8 cellular contexts compared by ENCODE assay signal in the genomic region with DNA sequence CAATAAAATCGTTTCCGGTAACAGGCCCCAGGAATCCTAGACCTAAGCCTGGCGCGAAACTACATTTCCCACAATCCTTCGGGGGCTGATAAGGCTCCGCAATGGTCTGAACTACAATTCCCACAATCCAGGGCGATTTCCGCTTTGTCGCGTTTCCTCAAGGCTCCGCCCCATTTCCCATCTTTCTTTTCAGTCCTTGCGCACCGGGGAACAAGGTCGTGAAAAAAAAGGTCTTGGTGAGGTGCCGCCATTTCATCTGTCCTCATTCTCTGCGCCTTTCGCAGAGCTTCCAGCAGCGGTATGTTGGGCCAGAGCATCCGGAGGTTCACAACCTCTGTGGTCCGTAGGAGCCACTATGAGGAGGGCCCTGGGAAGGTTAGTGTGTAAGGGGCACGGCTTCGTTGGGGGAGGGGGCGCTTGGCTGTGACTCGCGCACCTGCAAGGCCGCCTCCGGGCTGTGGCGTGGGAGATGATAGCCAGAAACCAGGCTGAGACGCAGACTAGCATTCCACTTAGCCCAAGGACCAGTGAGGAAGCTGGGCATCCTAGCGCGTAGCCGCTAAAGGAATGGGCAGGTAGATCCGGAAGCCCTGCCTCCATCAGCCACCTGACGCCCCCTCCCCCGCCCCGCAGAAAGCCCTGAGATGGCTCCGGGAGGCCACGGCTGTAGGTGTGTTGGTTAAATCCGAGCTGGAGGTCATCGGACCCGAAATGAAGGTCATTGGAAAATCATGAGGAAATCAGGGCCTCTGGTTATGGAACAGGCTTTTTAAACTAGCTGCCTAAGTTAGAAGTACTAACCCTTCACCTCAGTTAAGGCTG. TPM values are rescaled to one million over a fixed set of nuclear protein-coding genes. Genes with fewer than 3 reads are reported as not detected.
DNase-seq lines count a peak whose midpoint lies in the region; ATAC-seq and TF ChIP-seq lines count a peak whose summit lies in the region.

A gene with protein sequence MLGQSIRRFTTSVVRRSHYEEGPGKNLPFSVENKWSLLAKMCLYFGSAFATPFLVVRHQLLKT (plus strand): TSS at position 186 of the 822 bp plus-strand sequence. CDS start 115 bp downstream, at position 301.

- H3K27me3 Mint-ChIP-seq in activated T-cell treated with anti-CD3 and anti-CD28 coated beads, Interleukin-2, amount 50 U/mL, for 4 hours (ENCODE audit: low read depth): peaks cover 10% of the 10 kb centered on the region

- H3K9me3 Mint-ChIP-seq in activated T-cell treated with anti-CD3 and anti-CD28 coated beads, Interleukin-2, amount 50 U/mL, for 4 hours: peaks cover 4% of the 10 kb centered on the region

- H3K27me3 ChIP-seq in Panc1 (ENCODE audit: control insufficient read depth, insufficient read depth, low read length) (no peaks in the 10 kb centered on the region), mucosa of rectum (ENCODE audit: control insufficient read depth in 2 of 2, insufficient read depth in 2 of 2, low read length in 2 of 2) (no peaks in the 10 kb centered on the region)

- peak within 1 kb of the TSS; percentile 69 to 99 for H3K9ac ChIP-seq in mucosa of rectum (ENCODE audit: low read depth in 1 of 2, low read length in 2 of 2)

- TF ChIP-seq POLR2A in erythroblast (IDR thresholded peaks at IDR 0.05; ENCODE audit: low read length): peak; percentile 95

- H3K4me3 ChIP-seq in Panc1 (ENCODE audit: low read depth in 2 of 2, low read length in 2 of 2) (peak within 1 kb of the TSS; percentile 79 to 99), mucosa of rectum (ENCODE audit: low read length in 2 of 2) (peak within 1 kb of the TSS; percentile 99)

- intact Hi-C loops in Panc1 (cut with micrococcal nuclease; ENCODE audit: unreplicated experiment): no loop called here

- TSS peak; percentile 78 for BruUV-seq in Panc1 (replicated peaks; lab: Mats Ljungman, UMichigan)

- DNase-seq in DMS53 (lab: John Stamatoyannopoulos, UW) (peak; percentile 99), KG1 (lab: John Stamatoyannopoulos, UW) (peak; percentile 47), Panc1 (ENCODE audit: low read depth, low spot score) (peak; percentile 95), erythroblast (lab: John Stamatoyannopoulos, UW) (peak; percentile 97)
- DNase-seq in activated T-cell treated with anti-CD3 and anti-CD28 coated beads, Interleukin-2, amount 50 U/mL, for 4 hours: peak; percentile 87
- peak; percentile 90 for DNase-seq in stimulated activated CD8-positive, alpha-beta memory T cell treated with anti-CD3 and anti-CD28 coated beads, Interleukin-4, amount 100 ng/mL, for 48 hours

- CTCF ChIA-PET in Panc1 (lab: Charles Lee): no interaction called here

- no peak for TF ChIP-seq CTCF in Panc1 (IDR thresholded peaks at IDR 0.05)

- H3K4me3 Mint-ChIP-seq in activated T-cell treated with anti-CD3 and anti-CD28 coated beads, Interleukin-2, amount 50 U/mL, for 4 hours: peak within 1 kb of the TSS; percentile 100

- in situ Hi-C loops in Panc1 (cut with HindIII; ENCODE audit: low pct_unique_long_range_greater_than_20kb, low sequenced_read_pairs): no loop called here

- H3K36me3 Mint-ChIP-seq in activated T-cell treated with anti-CD3 and anti-CD28 coated beads, Interleukin-2, amount 50 U/mL, for 4 hours (ENCODE audit: insufficient read depth): peaks cover 42% of the 10 kb centered on the region

- H3K27ac ChIP-seq in Panc1 (ENCODE audit: low read length) (peak within 1 kb of the TSS; percentile 95), mucosa of rectum (ENCODE audit: low read depth in 2 of 2, low read length in 2 of 2) (peak within 1 kb of the TSS; percentile 92)

- peak; percentile 99 for ATAC-seq in GM21723 (IDR thresholded peaks at IDR 0.05; ENCODE audit: unreplicated experiment)
- peak; percentile 99 for ATAC-seq in Panc1
- peak; percentile 96 to 97 for ATAC-seq in activated T-cell treated with anti-CD3 and anti-CD28 coated beads, Interleukin-2, amount 50 U/mL, for 4 hours

- H3K4me1 Mint-ChIP-seq in activated T-cell treated with anti-CD3 and anti-CD28 coated beads, Interleukin-2, amount 50 U/mL, for 4 hours (ENCODE audit: low read depth): peaks cover 20% of the 10 kb centered on the region

- H3K9me3 ChIP-seq in Panc1 (ENCODE audit: control insufficient read depth, insufficient read depth, low read depth, low read length) (no peaks in the 10 kb centered on the region), mucosa of rectum (ENCODE audit: control insufficient read depth in 2 of 2, low read length in 2 of 2) (no peaks in the 10 kb centered on the region)

- POLR2A ChIA-PET in Panc1 (lab: Charles Lee): interaction anchor here (0.7 kb wide), 1 partner anchor 278 kb away, joined by 3 read pairs; no protein-coding TSS in a partner anchor

- H3K36me3 ChIP-seq in Panc1 (ENCODE audit: control insufficient read depth, insufficient read depth, low read length): peaks cover 29% of the 10 kb centered on the region
- H3K36me3 ChIP-seq in mucosa of rectum (ENCODE audit: control insufficient read depth in 2 of 2, insufficient read depth in 2 of 2, low read length in 2 of 2): peaks cover 17 to 20% of the 10 kb centered on the region in 2 donors

- H3K4me1 ChIP-seq in Panc1 (ENCODE audit: control insufficient read depth, insufficient read depth, low read length) (peaks cover 5% of the 10 kb centered on the region), mucosa of rectum (ENCODE audit: control insufficient read depth in 2 of 2, insufficient read depth in 2 of 2, low read length in 2 of 2) (peaks cover 0 to 4% of the 10 kb centered on the region in 2 donors)

RNA-seq across cellular contexts. Expression of the gene that starts here (rescaled TPM):
- 536 TPM for total RNA-seq in Panc1 (2021; ENCODE audit: unreplicated experiment)
- polyA plus RNA-seq in Panc1 (2012; ENCODE audit: insufficient read length): 867 TPM
- 100 to 1,000 TPM; 550 to 585 (median 579) TPM for total RNA-seq in activated T-cell treated with anti-CD3 and anti-CD28 coated beads, Interleukin-2, amount 50 U/mL, for 4 hours

Comparison
In these comparisons a context has a peak if more than half of its experiments do, and no peak if none do; other contexts are left out.
1. Peak in every context shown above with its lines: DNase-seq, ATAC-seq, H3K4me3 ChIP-seq and H3K27ac ChIP-seq.
2. DNase-seq: peak in every context shown above with its lines; median percentile 99 in DMS53; 97 in erythroblast; 95 in Panc1; 90 in stimulated activated CD8-positive, alpha-beta memory T cell treated with anti-CD3 and anti-CD28 coated beads, Interleukin-4, amount 100 ng/mL, for 48 hours; 87 in activated T-cell treated with anti-CD3 and anti-CD28 coated beads, Interleukin-2, amount 50 U/mL, for 4 hours; 47 in KG1.